ENCODE assay signal across 24 cellular contexts in the genomic region with DNA sequence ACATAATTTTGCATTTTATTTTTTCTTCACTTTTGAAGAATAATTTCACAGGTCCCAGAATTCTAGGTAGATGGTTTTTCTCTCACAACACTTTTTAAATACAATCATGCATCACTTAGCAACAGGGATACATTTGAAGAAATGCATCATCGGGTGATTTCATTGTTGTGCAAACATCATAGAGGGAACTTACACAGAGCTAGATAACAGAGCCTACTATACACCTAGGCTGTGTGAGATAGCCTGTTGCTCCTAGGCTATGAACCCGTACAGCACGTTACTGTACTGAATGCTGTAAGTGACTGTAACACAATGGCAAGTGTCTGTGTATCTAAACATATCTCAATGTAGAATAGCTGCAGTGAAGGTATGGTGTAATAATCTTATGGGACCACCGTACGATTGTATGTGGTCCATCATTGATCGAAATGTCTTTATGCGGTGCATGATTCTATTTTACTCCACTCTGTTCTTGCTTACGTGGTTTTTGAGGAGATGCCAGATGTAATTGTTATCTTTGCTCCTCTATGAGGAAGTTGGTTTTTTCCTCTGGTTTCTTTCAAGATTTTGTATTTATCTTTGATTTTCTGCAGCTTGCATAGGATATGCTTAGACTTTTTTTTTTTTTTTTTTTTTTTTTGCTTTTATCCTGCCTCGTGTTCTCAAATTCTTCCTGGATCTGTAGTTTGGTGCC.
A peak's percentile ranks its signal among the peaks of the same experiment; 100 is the strongest.
DNase-seq lines count a peak whose midpoint lies in the region; ATAC-seq, FAIRE-seq and TF ChIP-seq lines count a peak whose summit lies in the region.
"Had no signal": no experiment of that assay in that cellular context is flagged by ENCODE, and none has a peak within 500 bp of the region (broad histone marks: within the 10 kb centered on the region; RNA-seq: fewer than 3 reads in every experiment).

No MANE protein-coding gene starts in this region.

- peak; percentile 3 for DNase-seq in NOMO-1 treated with DMSO at 0.1 percent for 48 hours (lab: John Stamatoyannopoulos, UW; ENCODE audit: unreplicated experiment)
- no peak for DNase-seq in NOMO-1 treated with dmso at 0.1 percent for 144 hours (lab: John Stamatoyannopoulos, UW; ENCODE audit: unreplicated experiment)
- DNase-seq in RWPE2 (ENCODE audit: low spot score), result no peak
- peak; percentile 51 for DNase-seq in fibroblast of peridontal ligament (ENCODE audit: extremely low read depth)
- DNase-seq in urothelium cell line (ENCODE audit: low spot score), result no peak
- DNase-seq in HUDEP-2 (lab: John Stamatoyannopoulos, UW; ENCODE audit: unreplicated experiment in 76 of 76), result no peak
- DNase-seq in erythroblast (lab: John Stamatoyannopoulos, UW), result no peak
- DNase-seq: 8988T; activated CD8-positive, alpha-beta T cell treated with anti-CD3 and anti-CD28 coated beads for 36 hours; activated naive CD4-positive, alpha-beta T cell; activated T-cell treated with anti-CD3 and anti-CD28 coated beads, Interleukin-2, amount 50 U/mL, for 1 hour; amniotic stem cell; central memory CD4-positive, alpha-beta T cell; COR-L47; dorsolateral prefrontal cortex; left colon; NCI-H1694; NCI-H345; psoas muscle; T-helper 9 cell had no signal

- H3K36me3 ChIP-seq in RWPE2 (ENCODE audit: low read depth), result no peaks in the 10 kb centered on the region
- H3K36me3 ChIP-seq: tibial nerve had no signal

- H3K27ac ChIP-seq in RWPE2 (ENCODE audit: poor library complexity, severe bottlenecking), result no peak overlapping the region
- H3K27ac ChIP-seq: dorsolateral prefrontal cortex, epithelial cell of prostate, psoas muscle, tibial nerve had no signal

- H3K27me3 ChIP-seq in RWPE2 (ENCODE audit: insufficient read depth, poor library complexity, severe bottlenecking), result no peaks in the 10 kb centered on the region
- H3K27me3 ChIP-seq: tibial nerve had no signal

- H3K4me1 ChIP-seq in RWPE2 (ENCODE audit: insufficient read depth, poor library complexity, severe bottlenecking), result no peaks in the 10 kb centered on the region
- H3K4me1 ChIP-seq: psoas muscle, tibial nerve had no signal

- TF ChIP-seq CTCF in RWPE2 (IDR thresholded peaks at IDR 0.05; ENCODE audit: poor library complexity, severe bottlenecking), result no peak

- ATAC-seq in RWPE2 (ENCODE audit: low read depth), result peak; percentile 46; the same call in 1 of the 3 replicates
- no peak for ATAC-seq in HG02884 (IDR thresholded peaks at IDR 0.05; ENCODE audit: unreplicated experiment)
- ATAC-seq: activated CD4-positive, CD25-positive, alpha-beta regulatory T cell treated with anti-CD3 and anti-CD28 coated beads, Interleukin-2, amount 50 U/mL, for 24 hours; activated CD8-positive, alpha-beta T cell treated with anti-CD3 and anti-CD28 coated beads for 36 hours; left colon; psoas muscle had no signal

- no peak overlapping the region for H3K4me3 ChIP-seq in RWPE2 (ENCODE audit: severe bottlenecking)
- H3K4me3 ChIP-seq: dorsolateral prefrontal cortex, psoas muscle, tibial nerve had no signal

- H3K9me3 ChIP-seq in RWPE2 (ENCODE audit: severe bottlenecking), result peaks cover 7% of the 10 kb centered on the region
- H3K9me3 ChIP-seq: psoas muscle had no signal

- no peak for TF ChIP-seq POLR2A in erythroblast (IDR thresholded peaks at IDR 0.05; ENCODE audit: low read length)

- peak; percentile 37 for FAIRE-seq in urothelium cell line (lab: Jason Lieb, UNC)

Comparison
In these comparisons a context has a peak if more than half of its experiments do, and no peak if none do; other contexts are left out.
1. DNase-seq: peak in NOMO-1 treated with DMSO at 0.1 percent for 48 hours (single experiment) and fibroblast of peridontal ligament (single experiment); none in NOMO-1 treated with dmso at 0.1 percent for 144 hours (single experiment), RWPE2 (single experiment), urothelium cell line (single experiment), HUDEP-2 (0 of 76) and erythroblast (0 of 2).